Comparison of ENCODE assay signal across 14 cellular contexts in genomic region chr9:35570709-35571108, GRCh38. TPM values are rescaled to one million over a fixed set of nuclear protein-coding genes. Genes with fewer than 3 reads are reported as not detected.
DNase-seq lines count a peak whose midpoint lies in the region; ATAC-seq and TF ChIP-seq lines count a peak whose summit lies in the region.
"Had no signal": no experiment of that assay in that cellular context is flagged by ENCODE, and none has a peak within 500 bp of the region (broad histone marks: within the 10 kb centered on the region; RNA-seq: fewer than 3 reads in every experiment).

No MANE protein-coding gene starts in this region.

- ATAC-seq in GM18867 (IDR thresholded peaks at IDR 0.05; ENCODE audit: unreplicated experiment) = peak; percentile 48
- ATAC-seq in activated T-cell treated with anti-CD3 and anti-CD28 coated beads, Interleukin-2, amount 50 U/mL, for 4 hours = peak; percentile 72 to 82
- ATAC-seq in GM21360 (IDR thresholded peaks at IDR 0.05; ENCODE audit: unreplicated experiment) = no peak
- no peak for ATAC-seq in HG02884 (IDR thresholded peaks at IDR 0.05; ENCODE audit: unreplicated experiment)
- ATAC-seq: HCT116, heart right ventricle, left ventricle myocardium superior had no signal

- H3K27ac ChIP-seq in CD4-positive, alpha-beta memory T cell (ENCODE audit: low read depth, low read length) = no peak overlapping the region
- H3K27ac ChIP-seq in neural cell (ENCODE audit: low read length) (peak overlapping the region; percentile 2), brain microvascular endothelial cell (no peak overlapping the region)
- H3K27ac ChIP-seq: KMS-11 had no signal

- TF ChIP-seq RAD21 in neural cell (conservative IDR thresholded peaks at IDR 0.05) = no peak

- H3F3A ChIP-seq in neural cell (ENCODE audit: insufficient read depth, low read length, poor library complexity, severe bottlenecking) = no peaks in the 10 kb centered on the region

- no peaks in the 10 kb centered on the region for H3K9me3 Mint-ChIP-seq in CD4-positive, alpha-beta memory T cell
- H3K9me3 Mint-ChIP-seq in activated T-cell treated with anti-CD3 and anti-CD28 coated beads, Interleukin-2, amount 50 U/mL, for 4 hours = no peaks in the 10 kb centered on the region

- H3K9me3 ChIP-seq in CD4-positive, alpha-beta memory T cell (ENCODE audit: control insufficient read depth in 1 of 2, low read length in 2 of 2) = no peaks in the 10 kb centered on the region
- H3K9me3 ChIP-seq in neural cell (ENCODE audit: low read length) = no peaks in the 10 kb centered on the region
- H3K9me3 ChIP-seq: heart right ventricle had no signal

- no peaks in the 10 kb centered on the region for H3K79me2 ChIP-seq in neural cell (replicated peaks; ENCODE audit: insufficient read depth, low read length)

- H3K36me3 ChIP-seq in CD4-positive, alpha-beta memory T cell (ENCODE audit: insufficient read depth, low read length) = no peaks in the 10 kb centered on the region
- H3K36me3 ChIP-seq in neural cell (ENCODE audit: insufficient read depth, low read length) = no peaks in the 10 kb centered on the region
- H3K36me3 ChIP-seq in brain microvascular endothelial cell (replicated peaks) = no peaks in the 10 kb centered on the region
- H3K36me3 ChIP-seq: heart right ventricle had no signal

- POLR2A ChIA-PET in CD4-positive, alpha-beta memory T cell (lab: Charles Lee; ENCODE audit: partially characterized antibody) = no interaction called here

- H3K4me3 Mint-ChIP-seq in CD4-positive, alpha-beta memory T cell = no peak overlapping the region
- H3K4me3 Mint-ChIP-seq in activated T-cell treated with anti-CD3 and anti-CD28 coated beads, Interleukin-2, amount 50 U/mL, for 4 hours = peak overlapping the region; percentile 59

- H3K9me2 ChIP-seq in neural cell (ENCODE audit: insufficient read depth, low read length) = no peaks in the 10 kb centered on the region

- TF ChIP-seq CTCF in neural cell (IDR thresholded peaks at IDR 0.05; ENCODE audit: poor library complexity, severe bottlenecking) (no peak), brain microvascular endothelial cell (IDR thresholded peaks at IDR 0.05; ENCODE audit: low read depth, low read length, missing control alignments) (no peak)

- no peak overlapping the region for H2AFZ ChIP-seq in neural cell (ENCODE audit: low read depth, low read length)

- DNase-seq in CD4-positive, alpha-beta memory T cell = peak in 1 of 5 donors; percentile 0
- no peak for DNase-seq in activated T-cell treated with anti-CD3 and anti-CD28 coated beads, Interleukin-2, amount 50 U/mL, for 4 hours
- no peak for DNase-seq in brain microvascular endothelial cell
- DNase-seq: heart right ventricle, left ventricle myocardium superior, NCI-H1694 treated with DMSO at 0.1 percent for 48 hours, nucleus accumbens, substantia nigra had no signal

- H4K20me1 ChIP-seq in neural cell (ENCODE audit: insufficient read depth) = no peaks in the 10 kb centered on the region

- no peak for TF ChIP-seq EP300 in neural cell (conservative IDR thresholded peaks at IDR 0.05; ENCODE audit: poor library complexity, severe bottlenecking)

- H3K9ac ChIP-seq in neural cell (ENCODE audit: low read length) = no peak overlapping the region
- H3K9ac ChIP-seq: KMS-11 had no signal

- H3K27me3 ChIP-seq in CD4-positive, alpha-beta memory T cell (ENCODE audit: insufficient read depth, low read length) = no peaks in the 10 kb centered on the region
- H3K27me3 ChIP-seq in neural cell (ENCODE audit: insufficient read depth, low read depth, low read length) (no peaks in the 10 kb centered on the region), brain microvascular endothelial cell (replicated peaks) (no peaks in the 10 kb centered on the region)
- H3K27me3 ChIP-seq: heart right ventricle had no signal

- intact Hi-C loops in CD4-positive, alpha-beta memory T cell (cut with micrococcal nuclease) = no loop called here

- peaks cover 7 to 17% (median 13%) of the 10 kb centered on the region in 4 donors for H3K4me1 Mint-ChIP-seq in CD4-positive, alpha-beta memory T cell
- H3K4me1 Mint-ChIP-seq in activated T-cell treated with anti-CD3 and anti-CD28 coated beads, Interleukin-2, amount 50 U/mL, for 4 hours (ENCODE audit: low read depth) = peaks cover 15% of the 10 kb centered on the region

- in situ Hi-C loops in brain microvascular endothelial cell (cut with HindIII; ENCODE audit: low pct_ligation_motif_present, low sequenced_read_pairs) = no loop called here

- H3K36me3 Mint-ChIP-seq in CD4-positive, alpha-beta memory T cell = no peaks in the 10 kb centered on the region
- H3K36me3 Mint-ChIP-seq in activated T-cell treated with anti-CD3 and anti-CD28 coated beads, Interleukin-2, amount 50 U/mL, for 4 hours (ENCODE audit: insufficient read depth) = no peaks in the 10 kb centered on the region

- H3K27me3 Mint-ChIP-seq in CD4-positive, alpha-beta memory T cell = no peaks in the 10 kb centered on the region
- H3K27me3 Mint-ChIP-seq in activated T-cell treated with anti-CD3 and anti-CD28 coated beads, Interleukin-2, amount 50 U/mL, for 4 hours (ENCODE audit: low read depth) = no peaks in the 10 kb centered on the region

- CTCF ChIA-PET in CD4-positive, alpha-beta memory T cell (lab: Charles Lee; ENCODE audit: partially characterized antibody) = no interaction called here

- peaks cover 7% of the 10 kb centered on the region for H3K4me1 ChIP-seq in CD4-positive, alpha-beta memory T cell (ENCODE audit: insufficient read depth, low read length)

- H3K4me2 ChIP-seq in neural cell (ENCODE audit: low read length) = no peak overlapping the region

- no peak overlapping the region for H3K4me3 ChIP-seq in CD4-positive, alpha-beta memory T cell (ENCODE audit: low read length in 2 of 2)
- no peak overlapping the region for H3K4me3 ChIP-seq in neural cell (ENCODE audit: low read length)
- H3K4me3 ChIP-seq in brain microvascular endothelial cell (ENCODE audit: low read depth, low read length) = no peak overlapping the region
- H3K4me3 ChIP-seq: heart right ventricle had no signal

- H3K27ac Mint-ChIP-seq in CD4-positive, alpha-beta memory T cell = peak overlapping the region in 5 of 7 donors; percentile 13 to 62 (median 59)

TF ChIP-seq in neural cell, 6 proteins besides CTCF, POLR2A, EP300 and RAD21:
- TF ChIP-seq MXI1 (conservative IDR thresholded peaks at IDR 0.05; ENCODE audit: poor library complexity, severe bottlenecking) (no peak), TAF1 (IDR thresholded peaks at IDR 0.05; ENCODE audit: low read depth) (no peak), REST (IDR thresholded peaks at IDR 0.05; ENCODE audit: borderline replicate concordance) (no peak), EZH2 (IDR thresholded peaks at IDR 0.05; ENCODE audit: borderline replicate concordance, insufficient read depth, low read length, poor library complexity, severe bottlenecking) (no peak), SMC3 (conservative IDR thresholded peaks at IDR 0.05; ENCODE audit: poor library complexity) (no peak), POLR2AphosphoS5 (IDR thresholded peaks at IDR 0.05) (no peak)
TF ChIP-seq in neural cell: peak in this region for 0.

RNA-seq across cellular contexts. Expression of gene TESK1, which starts 34.4 kb away (rescaled TPM):
- 10 to 100 TPM; 48.9 to 53.5 TPM for total RNA-seq in CD4-positive, alpha-beta memory T cell
- polyA plus RNA-seq in CD4-positive, alpha-beta memory T cell = 10 to 100 TPM in 1 of 2 donors, 1 to 10 TPM in 1; 3.3 to 17.1 TPM
- total RNA-seq in activated T-cell treated with anti-CD3 and anti-CD28 coated beads, Interleukin-2, amount 50 U/mL, for 4 hours = 10 to 100 TPM; 42.0 to 57.1 (median 54.9) TPM
- polyA plus RNA-seq in neural cell = 37.9 and 44.3 TPM in 2 replicates
- 32.1 and 32.2 TPM in 2 replicates for polyA minus RNA-seq in neural cell

RNA-seq across cellular contexts. Expression of gene CD72, which starts 47.5 kb away (rescaled TPM):
- 1 to 10 TPM; 4.4 to 6.5 TPM for total RNA-seq in CD4-positive, alpha-beta memory T cell
- polyA plus RNA-seq in CD4-positive, alpha-beta memory T cell = 1 to 10 TPM; 1.4 to 1.8 TPM
- total RNA-seq in activated T-cell treated with anti-CD3 and anti-CD28 coated beads, Interleukin-2, amount 50 U/mL, for 4 hours = 1 to 10 TPM; 1.8 to 4.5 (median 3.9) TPM
- not detected in 2 replicates for polyA plus RNA-seq in neural cell
- not detected in 2 replicates for polyA minus RNA-seq in neural cell

Comparison
In these comparisons a context has a peak if more than half of its experiments do, and no peak if none do; other contexts are left out.
1. ATAC-seq: peak in GM18867 (single experiment) and activated T-cell treated with anti-CD3 and anti-CD28 coated beads, Interleukin-2, amount 50 U/mL, for 4 hours (2 of 2); none in GM21360 (single experiment) and HG02884 (single experiment).